8 cellular contexts compared by ENCODE assay signal in genomic region chr11:17014774-17015638, GRCh38. TPM values are rescaled to one million over a fixed set of nuclear protein-coding genes. Genes with fewer than 3 reads are reported as not detected.
DNase-seq lines count a peak whose midpoint lies in the region; ATAC-seq and TF ChIP-seq lines count a peak whose summit lies in the region.

No MANE protein-coding gene starts in this region.

- H3K9me3 Mint-ChIP-seq in chondrocyte (ENCODE audit: low read depth) = no peaks in the 10 kb centered on the region

- peak overlapping the region; percentile 36 for H3K27ac Mint-ChIP-seq in chondrocyte (ENCODE audit: unreplicated experiment)

- DNase-seq in Caki2 (ENCODE audit: low read depth) (peak; percentile 51), SK-N-DZ (ENCODE audit: low spot score) (peak; percentile 29), chondrocyte (ENCODE audit: low spot score) (no peak), medulla oblongata (ENCODE audit: extremely low spot score) (peak; percentile 26), tibial nerve (ENCODE audit: low spot score in 2 of 2) (peak in 1 of 2 donors; percentile 14), occipital lobe (lab: John Stamatoyannopoulos, UW) (no peak)

- peaks cover 4% of the 10 kb centered on the region for H3K4me1 Mint-ChIP-seq in chondrocyte (ENCODE audit: low read depth)

- in situ Hi-C loops in Caki2 (cut with HindIII; ENCODE audit: low pct_unique_long_range_greater_than_20kb, low sequenced_read_pairs) = no loop called here

- no peaks in the 10 kb centered on the region for H3K9me3 ChIP-seq in tibial nerve

- H3K27me3 Mint-ChIP-seq in chondrocyte (ENCODE audit: low read depth) = peaks cover 8% of the 10 kb centered on the region

- WGBS in tibial nerve, 2 donors = 16 to 26% methylated on average over 22 to 33 of the region's 33 CpGs

- no peaks in the 10 kb centered on the region for H3K36me3 ChIP-seq in tibial nerve

- peaks cover 0 to 23% (median 2%) of the 10 kb centered on the region in 4 donors for H3K4me1 ChIP-seq in tibial nerve

- H3K4me3 Mint-ChIP-seq in chondrocyte (ENCODE audit: unreplicated experiment) = peak overlapping the region; percentile 78

- TF ChIP-seq CTCF in chondrocyte (IDR thresholded peaks at IDR 0.05) (peak; percentile 66), tibial nerve (IDR thresholded peaks at IDR 0.05) (peak; percentile 25 to 51 (median 42))

- peak overlapping the region; percentile 39 to 91 (median 82) for H3K27ac ChIP-seq in tibial nerve

- peak overlapping the region; percentile 45 to 94 (median 76) for H3K4me3 ChIP-seq in tibial nerve

- peak; percentile 40 for ATAC-seq in HG02884 (IDR thresholded peaks at IDR 0.05; ENCODE audit: unreplicated experiment)
- ATAC-seq in GM18517 (IDR thresholded peaks at IDR 0.05; ENCODE audit: unreplicated experiment) = no peak

- TF ChIP-seq EP300 in tibial nerve (IDR thresholded peaks at IDR 0.05) = no peak

- H3K27me3 ChIP-seq in tibial nerve = no peaks in the 10 kb centered on the region

- no peaks in the 10 kb centered on the region for H3K36me3 Mint-ChIP-seq in chondrocyte (ENCODE audit: low read depth)

- TF ChIP-seq POLR2A in tibial nerve (IDR thresholded peaks at IDR 0.05) = no peak

RNA-seq across cellular contexts. Expression of gene PLEKHA7, which starts 0.8 kb away (rescaled TPM):
- total RNA-seq in Caki2 (2014; rRNA removed; shearing (Covaris generic); ENCODE audit: low replicate concordance) = 20.2 and 41.0 TPM in 2 replicates
- polyA plus RNA-seq in SK-N-DZ (2014; cell fraction: cytosol; rRNA removed) = 1.2 and 3.6 TPM in 2 replicates
- 8.2 and 9.8 TPM in 2 replicates for polyA plus RNA-seq in SK-N-DZ (2014; cell fraction: nucleus; rRNA removed)
- total RNA-seq in chondrocyte (0.92 to 6.1 TPM (median 1.8 TPM) in 3 replicates), tibial nerve (10 to 100 TPM; 41.6 to 56.7 (median 50.1) TPM), occipital lobe (5.5 TPM)

Comparison
In these comparisons a context has a peak if more than half of its experiments do, and no peak if none do; other contexts are left out.
1. DNase-seq: peak in Caki2 (single experiment), SK-N-DZ (single experiment) and medulla oblongata (single experiment); none in chondrocyte (single experiment) and occipital lobe (single experiment).